8 cellular contexts compared by ENCODE assay signal in the genomic region with DNA sequence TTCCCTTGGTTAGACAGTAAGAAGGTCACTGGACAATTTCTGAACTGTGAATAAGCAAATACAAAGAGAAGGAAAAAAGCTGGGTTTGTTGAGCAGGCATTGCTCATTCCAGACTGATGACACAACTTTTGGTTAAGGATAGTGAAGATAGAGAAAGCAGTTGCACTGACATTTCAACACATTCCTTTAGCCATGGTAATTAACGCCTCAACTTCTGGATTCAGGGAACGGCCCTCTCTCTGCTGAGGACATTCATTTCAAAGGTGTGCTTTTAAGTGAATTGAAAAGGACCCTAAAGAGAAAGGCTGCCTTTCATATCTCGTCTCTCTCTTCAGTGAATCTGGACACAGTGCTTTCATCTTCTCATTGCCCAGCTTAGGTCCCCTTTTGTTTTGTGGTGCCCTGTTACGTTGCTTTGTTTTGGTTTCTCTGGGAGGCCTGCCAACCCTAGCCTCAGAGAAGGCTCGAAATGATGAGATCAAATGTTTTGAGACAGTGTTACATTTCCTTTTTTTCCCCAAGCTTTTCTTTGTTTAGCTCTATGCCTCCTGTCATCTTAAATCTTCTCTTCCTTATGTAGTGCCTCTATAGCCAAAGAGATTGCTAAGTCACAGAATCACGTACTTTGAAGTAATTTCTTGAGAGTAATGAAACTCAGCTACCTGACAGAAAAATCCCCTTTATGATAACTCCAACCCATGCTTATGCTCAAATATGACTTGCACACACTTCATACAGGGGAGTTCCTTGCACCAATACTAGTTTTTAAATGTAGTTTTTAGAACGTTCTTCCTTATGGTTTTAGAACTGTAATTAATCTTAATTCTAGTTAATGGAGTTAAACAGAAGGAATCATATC.
DNase-seq lines count a peak whose midpoint lies in the region; ATAC-seq and TF ChIP-seq lines count a peak whose summit lies in the region.

No MANE protein-coding gene starts in this region.

- no peak overlapping the region for H2AFZ ChIP-seq in Karpas-422 (ENCODE audit: low read length)

- no peak overlapping the region for H3K4me2 ChIP-seq in Karpas-422 (ENCODE audit: low read depth, low read length, poor library complexity, severe bottlenecking)

- no peaks in the 10 kb centered on the region for H3K36me3 Mint-ChIP-seq in activated T-helper 17 cell treated with anti-CD3 and anti-CD28 coated beads, Interleukin-2, amount 50 U/mL, for 72 hours (ENCODE audit: low read depth)
- no peaks in the 10 kb centered on the region for H3K36me3 Mint-ChIP-seq in type B pancreatic cell

- H3K27ac ChIP-seq in Karpas-422 (ENCODE audit: low read length): no peak overlapping the region

- H3K4me3 Mint-ChIP-seq in activated T-helper 17 cell treated with anti-CD3 and anti-CD28 coated beads, Interleukin-2, amount 50 U/mL, for 72 hours: peak overlapping the region; percentile 52
- peak overlapping the region; percentile 20 for H3K4me3 Mint-ChIP-seq in type B pancreatic cell

- H4K20me1 ChIP-seq in Karpas-422 (ENCODE audit: insufficient read depth, low read depth, low read length): no peaks in the 10 kb centered on the region

- no peak overlapping the region for H3K4me3 ChIP-seq in Karpas-422 (ENCODE audit: low read length)

- no peaks in the 10 kb centered on the region for H3K4me1 ChIP-seq in Karpas-422 (ENCODE audit: low read length)

- no peaks in the 10 kb centered on the region for H3K9me3 ChIP-seq in Karpas-422 (ENCODE audit: low read length)

- peak; percentile 78 for DNase-seq in GM03348 (ENCODE audit: low spot score)
- DNase-seq in iPS-NIHi11 (ENCODE audit: low spot score): peak; percentile 35
- DNase-seq in type B pancreatic cell (ENCODE audit: extremely low spot score, unreplicated experiment): no peak
- DNase-seq in NCI-H82 (lab: John Stamatoyannopoulos, UW): no peak
- DNase-seq in Karpas-422: no peak

- no peaks in the 10 kb centered on the region for H3K9me3 Mint-ChIP-seq in activated T-helper 17 cell treated with anti-CD3 and anti-CD28 coated beads, Interleukin-2, amount 50 U/mL, for 72 hours
- no peaks in the 10 kb centered on the region for H3K9me3 Mint-ChIP-seq in type B pancreatic cell

- ATAC-seq in HG03025 (IDR thresholded peaks at IDR 0.05; ENCODE audit: low FRiP score, unreplicated experiment) (peak; percentile 51), HG02938 (IDR thresholded peaks at IDR 0.05; ENCODE audit: unreplicated experiment) (no peak)
- peak; percentile 86 for ATAC-seq in activated T-helper 17 cell treated with anti-CD3 and anti-CD28 coated beads, Interleukin-2, amount 50 U/mL, for 72 hours (replicated peaks)

- no peaks in the 10 kb centered on the region for H3K79me2 ChIP-seq in Karpas-422 (ENCODE audit: low read length)

- no peak overlapping the region for H3K9ac ChIP-seq in Karpas-422 (ENCODE audit: low read length)

- H3K4me1 Mint-ChIP-seq in activated T-helper 17 cell treated with anti-CD3 and anti-CD28 coated beads, Interleukin-2, amount 50 U/mL, for 72 hours: peaks cover 27% of the 10 kb centered on the region
- H3K4me1 Mint-ChIP-seq in type B pancreatic cell (ENCODE audit: unreplicated experiment): peaks cover 13% of the 10 kb centered on the region

- H3K27ac Mint-ChIP-seq in activated T-helper 17 cell treated with anti-CD3 and anti-CD28 coated beads, Interleukin-2, amount 50 U/mL, for 72 hours: peak overlapping the region; percentile 44
- H3K27ac Mint-ChIP-seq in type B pancreatic cell: peak overlapping the region; percentile 67

- TF ChIP-seq CTCF in type B pancreatic cell (conservative IDR thresholded peaks at IDR 0.05): no peak

- H3K27me3 ChIP-seq in Karpas-422 (ENCODE audit: low read length): no peaks in the 10 kb centered on the region; the same call in 1 of the 2 replicates

- H3K27me3 Mint-ChIP-seq in activated T-helper 17 cell treated with anti-CD3 and anti-CD28 coated beads, Interleukin-2, amount 50 U/mL, for 72 hours: peaks cover 3% of the 10 kb centered on the region
- H3K27me3 Mint-ChIP-seq in type B pancreatic cell: peaks cover 3% of the 10 kb centered on the region

- H3K36me3 ChIP-seq in Karpas-422 (ENCODE audit: insufficient read depth, low read length): no peaks in the 10 kb centered on the region

- no peaks in the 10 kb centered on the region for H3K9me2 ChIP-seq in Karpas-422 (replicated peaks; ENCODE audit: insufficient read depth, low read length)

Comparison
In these comparisons a context has a peak if more than half of its experiments do, and no peak if none do; other contexts are left out.
1. DNase-seq: peak in GM03348 (single experiment) and iPS-NIHi11 (single experiment); none in type B pancreatic cell (single experiment), NCI-H82 (single experiment) and Karpas-422 (single experiment).